Comparison of ENCODE assay signal across 8 cellular contexts in the genomic region with DNA sequence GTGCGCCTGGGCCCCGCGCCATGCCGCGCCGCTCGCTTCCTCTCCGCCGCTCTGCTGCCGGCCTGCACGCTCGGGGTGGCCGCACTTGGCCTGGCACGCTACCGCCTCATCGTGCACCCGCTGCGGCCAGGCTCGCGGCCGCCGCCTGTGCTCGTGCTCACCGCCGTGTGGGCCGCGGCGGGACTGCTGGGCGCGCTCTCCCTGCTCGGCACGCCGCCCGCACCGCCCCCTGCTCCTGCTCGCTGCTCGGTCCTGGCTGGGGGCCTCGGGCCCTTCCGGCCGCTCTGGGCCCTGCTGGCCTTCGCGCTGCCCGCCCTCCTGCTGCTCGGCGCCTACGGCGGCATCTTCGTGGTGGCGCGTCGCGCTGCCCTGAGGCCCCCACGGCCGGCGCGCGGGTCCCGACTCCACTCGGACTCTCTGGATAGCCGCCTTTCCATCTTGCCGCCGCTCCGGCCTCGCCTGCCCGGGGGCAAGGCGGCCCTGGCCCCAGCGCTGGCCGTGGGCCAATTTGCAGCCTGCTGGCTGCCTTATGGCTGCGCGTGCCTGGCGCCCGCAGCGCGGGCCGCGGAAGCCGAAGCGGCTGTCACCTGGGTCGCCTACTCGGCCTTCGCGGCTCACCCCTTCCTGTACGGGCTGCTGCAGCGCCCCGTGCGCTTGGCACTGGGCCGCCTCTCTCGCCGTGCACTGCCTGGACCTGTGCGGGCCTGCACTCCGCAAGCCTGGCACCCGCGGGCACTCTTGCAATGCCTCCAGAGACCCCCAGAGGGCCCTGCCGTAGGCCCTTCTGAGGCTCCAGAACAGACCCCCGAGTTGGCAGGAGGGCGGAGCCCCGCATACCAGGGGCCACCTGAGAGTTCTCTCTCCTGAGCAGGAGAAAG. TPM values are rescaled to one million over a fixed set of nuclear protein-coding genes. Genes with fewer than 3 reads are reported as not detected.
DNase-seq lines count a peak whose midpoint lies in the region; ATAC-seq, FAIRE-seq and TF ChIP-seq lines count a peak whose summit lies in the region.

No MANE protein-coding gene starts in this region.

- ATAC-seq in T-helper 17 cell (peak; percentile 84), left lobe of liver (peak; percentile 81)

- no peak for TF ChIP-seq POLR2A in GM12891 (IDR thresholded peaks at IDR 0.05; ENCODE audit: low read depth, low read length)

- H3K27me3 Mint-ChIP-seq in T-helper 17 cell: peaks cover 22% of the 10 kb centered on the region
- H3K27me3 Mint-ChIP-seq in stimulated activated naive CD8-positive, alpha-beta T cell treated with anti-CD3 and anti-CD28 coated beads, Interleukin-15, Interleukin-2, amounts not matched to agents 100 ng/mL and 50 ng/mL, for 24 hours: peaks cover 21% of the 10 kb centered on the region

- H3K27ac Mint-ChIP-seq in T-helper 17 cell: no peak overlapping the region
- no peak overlapping the region for H3K27ac Mint-ChIP-seq in stimulated activated naive CD8-positive, alpha-beta T cell treated with anti-CD3 and anti-CD28 coated beads, Interleukin-15, Interleukin-2, amounts not matched to agents 100 ng/mL and 50 ng/mL, for 24 hours

- FAIRE-seq in GM12891 (lab: Jason Lieb, UNC): peak; percentile 63

- peaks cover 12% of the 10 kb centered on the region for H3K36me3 Mint-ChIP-seq in T-helper 17 cell (ENCODE audit: low read depth)
- peaks cover 4% of the 10 kb centered on the region for H3K36me3 Mint-ChIP-seq in stimulated activated naive CD8-positive, alpha-beta T cell treated with anti-CD3 and anti-CD28 coated beads, Interleukin-15, Interleukin-2, amounts not matched to agents 100 ng/mL and 50 ng/mL, for 24 hours (ENCODE audit: low read depth)

- H3K9me3 ChIP-seq in T-helper 17 cell (ENCODE audit: control insufficient read depth, low read length, poor library complexity, severe bottlenecking): no peaks in the 10 kb centered on the region

- H3K4me3 Mint-ChIP-seq in T-helper 17 cell: peak overlapping the region; percentile 41
- H3K4me3 Mint-ChIP-seq in stimulated activated naive CD8-positive, alpha-beta T cell treated with anti-CD3 and anti-CD28 coated beads, Interleukin-15, Interleukin-2, amounts not matched to agents 100 ng/mL and 50 ng/mL, for 24 hours: peak overlapping the region; percentile 26

- peak; percentile 59 for DNase-seq in GM12891 (ENCODE audit: insufficient read length, low spot score)
- DNase-seq in T-helper 17 cell: no peak
- peak; percentile 26 to 73 for DNase-seq in dermis microvascular lymphatic vessel endothelial cell (ENCODE audit: low read depth in 2 of 2)
- DNase-seq in left lobe of liver (ENCODE audit: low spot score): no peak
- no peak for DNase-seq in SW480 (ENCODE audit: low spot score)
- no peak for DNase-seq in GM19240 (ENCODE audit: insufficient read length, low spot score)
- DNase-seq in AML-193 (lab: John Stamatoyannopoulos, UW): no peak

- H3K4me1 Mint-ChIP-seq in T-helper 17 cell: peaks cover 7% of the 10 kb centered on the region
- H3K4me1 Mint-ChIP-seq in stimulated activated naive CD8-positive, alpha-beta T cell treated with anti-CD3 and anti-CD28 coated beads, Interleukin-15, Interleukin-2, amounts not matched to agents 100 ng/mL and 50 ng/mL, for 24 hours (ENCODE audit: low read depth): peaks cover 5% of the 10 kb centered on the region

- no peaks in the 10 kb centered on the region for H3K9me3 Mint-ChIP-seq in stimulated activated naive CD8-positive, alpha-beta T cell treated with anti-CD3 and anti-CD28 coated beads, Interleukin-15, Interleukin-2, amounts not matched to agents 100 ng/mL and 50 ng/mL, for 24 hours

TF ChIP-seq in GM12891, 5 proteins besides CTCF, POLR2A, EP300 and RAD21:
- TF ChIP-seq TAF1 (IDR thresholded peaks at IDR 0.05; ENCODE audit: low read depth, low read length) (no peak), POLR2AphosphoS5 (IDR thresholded peaks at IDR 0.05; ENCODE audit: low read depth, low read length) (no peak), POU2F2 (IDR thresholded peaks at IDR 0.05; ENCODE audit: low read depth, low read length) (no peak), PAX5 (IDR thresholded peaks at IDR 0.05; ENCODE audit: insufficient read depth, low read length, severe bottlenecking) (no peak), SPI1 (IDR thresholded peaks at IDR 0.05; ENCODE audit: low read depth, low read length) (no peak)

RNA-seq across cellular contexts. Expression of gene GPR62, which starts 1.0 kb away (rescaled TPM):
- not detected for polyA plus RNA-seq in GM12891 (2012; ENCODE audit: low read depth, missing spikeins)
- total RNA-seq in T-helper 17 cell: not detected
- total RNA-seq in dermis microvascular lymphatic vessel endothelial cell: under 0.01 TPM in 1 of 2 replicates, not detected in the other
- not detected for total RNA-seq in left lobe of liver

RNA-seq across cellular contexts. Expression of gene PCBP4, which starts 11.1 kb away (rescaled TPM):
- polyA plus RNA-seq in GM12891 (2012; ENCODE audit: low read depth, missing spikeins): 3.1 TPM
- total RNA-seq in T-helper 17 cell (10 to 100 TPM; 20.2 to 28.7 TPM), dermis microvascular lymphatic vessel endothelial cell (16.7 and 18.1 TPM in 2 replicates), left lobe of liver (7.4 TPM)

RNA-seq across cellular contexts. Expression of gene PARP3, which starts 14.0 kb away (rescaled TPM):
- 24.5 TPM for polyA plus RNA-seq in GM12891 (2012; ENCODE audit: low read depth, missing spikeins)
- total RNA-seq in T-helper 17 cell: 10 to 100 TPM in 1 of 2 donors, 1 to 10 TPM in 1; 8.9 to 11.4 TPM
- total RNA-seq in dermis microvascular lymphatic vessel endothelial cell: 5.6 and 6.7 TPM in 2 replicates
- 23.7 TPM for total RNA-seq in left lobe of liver

RNA-seq across cellular contexts. Expression of gene RRP9, which starts 14.4 kb away (rescaled TPM):
- 24.8 TPM for polyA plus RNA-seq in GM12891 (2012; ENCODE audit: low read depth, missing spikeins)
- 10 to 100 TPM in 1 of 2 donors, 1 to 10 TPM in 1; 9.5 to 10.9 TPM for total RNA-seq in T-helper 17 cell
- total RNA-seq in dermis microvascular lymphatic vessel endothelial cell: 16.9 and 18.6 TPM in 2 replicates
- total RNA-seq in left lobe of liver: 7.6 TPM

RNA-seq across cellular contexts. Expression of gene ABHD14B, which starts 17.7 kb away (rescaled TPM):
- polyA plus RNA-seq in GM12891 (2012; ENCODE audit: low read depth, missing spikeins): 58.0 TPM
- total RNA-seq in T-helper 17 cell (10 to 100 TPM; 34.8 to 51.1 TPM), dermis microvascular lymphatic vessel endothelial cell (9.5 and 12.8 TPM in 2 replicates), left lobe of liver (113 TPM)

Comparison
In these comparisons a context has a peak if more than half of its experiments do, and no peak if none do; other contexts are left out.
1. DNase-seq: peak in GM12891 (single experiment) and dermis microvascular lymphatic vessel endothelial cell (2 of 2); none in T-helper 17 cell (0 of 3), left lobe of liver (single experiment), SW480 (single experiment), GM19240 (single experiment) and AML-193 (0 of 2).